ENCODE assay signal across 1 cellular context in genomic region chr11:73760680-73761402, GRCh38.
TF ChIP-seq lines count a peak whose summit lies in the region.

TSS of gene RAB6A (minus strand) at chr11:73761074. CDS start at chr11:73760635, 439 bp downstream.

TF ChIP-seq in WTC11, 78 proteins besides CTCF, POLR2A, EP300 and RAD21 (continued from another document):
- TF ChIP-seq IRF1 (CRISPR knock-in tag; IDR thresholded peaks at IDR 0.05) (peak; percentile 44; the same call in 1 of the 2 replicates), GABPB1 (CRISPR knock-in tag; IDR thresholded peaks at IDR 0.05) (peak; percentile 40; the same call in 1 of the 2 replicates), TEAD1 (CRISPR knock-in tag; IDR thresholded peaks at IDR 0.05) (peak; percentile 35; the same call in 1 of the 2 replicates), FOXJ3 (CRISPR knock-in tag; IDR thresholded peaks at IDR 0.05; ENCODE audit: borderline replicate concordance) (no peak), FOXP4 (CRISPR knock-in tag; IDR thresholded peaks at IDR 0.05) (peak; percentile 56), ESRRA (CRISPR knock-in tag; IDR thresholded peaks at IDR 0.05; ENCODE audit: borderline replicate concordance) (no peak), CBFB (CRISPR knock-in tag; IDR thresholded peaks at IDR 0.05; ENCODE audit: low read depth) (peak; percentile 71; the same call in 1 of the 2 replicates), HMGXB4 (CRISPR knock-in tag; IDR thresholded peaks at IDR 0.05) (peak; percentile 57), ZNF425 (CRISPR knock-in tag; conservative IDR thresholded peaks at IDR 0.05) (no peak), ZNF121 (CRISPR knock-in tag; IDR thresholded peaks at IDR 0.05) (peak; percentile 100), TP53 (CRISPR knock-in tag; IDR thresholded peaks at IDR 0.05) (peak; percentile 28; the same call in 1 of the 2 replicates), ZNF232 (CRISPR knock-in tag; IDR thresholded peaks at IDR 0.05) (peak; percentile 86), SMAD3 (CRISPR knock-in tag; IDR thresholded peaks at IDR 0.05; ENCODE audit: borderline replicate concordance) (peak; percentile 67; the same call in 1 of the 2 replicates), MAX (CRISPR knock-in tag; IDR thresholded peaks at IDR 0.05) (peak; percentile 39; the same call in 1 of the 2 replicates)
